In the genomic region with DNA sequence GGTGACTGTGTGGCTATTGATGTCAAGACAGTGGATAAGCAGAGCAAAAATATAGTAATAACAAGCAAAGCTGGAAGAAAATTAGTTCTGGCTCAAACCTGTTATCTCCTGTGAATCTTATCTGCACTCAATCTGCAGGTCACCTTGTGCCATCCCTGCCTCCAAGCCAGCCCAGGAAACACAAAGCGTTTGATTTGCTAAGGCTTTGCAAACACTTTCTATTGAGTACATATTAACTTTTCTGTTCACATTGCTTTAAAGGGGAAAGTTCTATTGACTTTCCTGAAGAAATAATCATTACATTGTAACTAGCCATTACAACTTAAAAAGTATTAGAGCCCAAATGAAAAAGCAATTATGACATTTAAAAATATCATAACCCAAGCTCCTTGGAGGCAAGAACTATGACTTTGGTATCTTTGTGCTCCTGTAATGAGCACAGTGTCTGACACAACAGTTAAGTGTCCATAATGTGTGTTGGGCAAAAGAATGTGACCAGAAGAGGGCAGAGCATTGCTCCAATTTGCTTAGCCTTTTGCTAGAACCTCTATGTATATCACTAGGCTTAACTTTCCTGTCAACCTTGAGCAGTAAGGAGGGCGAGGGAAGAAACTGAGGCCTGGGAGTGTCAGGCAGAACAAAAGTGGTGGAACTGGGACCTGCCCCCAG, we compare ENCODE assay signal across 1 cellular context.
TF ChIP-seq lines count a peak whose summit lies in the region.

No MANE protein-coding gene starts in this region.

TF ChIP-seq in IMR-90, 13 proteins besides CTCF, POLR2A, EP300 and RAD21:
- TF ChIP-seq, protein P1, sequence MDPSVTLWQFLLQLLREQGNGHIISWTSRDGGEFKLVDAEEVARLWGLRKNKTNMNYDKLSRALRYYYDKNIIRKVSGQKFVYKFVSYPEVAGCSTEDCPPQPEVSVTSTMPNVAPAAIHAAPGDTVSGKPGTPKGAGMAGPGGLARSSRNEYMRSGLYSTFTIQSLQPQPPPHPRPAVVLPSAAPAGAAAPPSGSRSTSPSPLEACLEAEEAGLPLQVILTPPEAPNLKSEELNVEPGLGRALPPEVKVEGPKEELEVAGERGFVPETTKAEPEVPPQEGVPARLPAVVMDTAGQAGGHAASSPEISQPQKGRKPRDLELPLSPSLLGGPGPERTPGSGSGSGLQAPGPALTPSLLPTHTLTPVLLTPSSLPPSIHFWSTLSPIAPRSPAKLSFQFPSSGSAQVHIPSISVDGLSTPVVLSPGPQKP (IDR thresholded peaks at IDR 0.05; ENCODE audit: borderline replicate concordance, low read depth, low read length) = no peak
- TF ChIP-seq MXI1 (IDR thresholded peaks at IDR 0.05; ENCODE audit: borderline replicate concordance, low read depth, low read length) = no peak
- TF ChIP-seq CHD1 (IDR thresholded peaks at IDR 0.05; ENCODE audit: low read depth, low read length) = no peak
- TF ChIP-seq FOS (IDR thresholded peaks at IDR 0.05; ENCODE audit: low read depth, low read length) = no peak
- no peak for TF ChIP-seq RCOR1 (IDR thresholded peaks at IDR 0.05; ENCODE audit: insufficient replicate concordance, low read length)
- TF ChIP-seq, protein P2, sequence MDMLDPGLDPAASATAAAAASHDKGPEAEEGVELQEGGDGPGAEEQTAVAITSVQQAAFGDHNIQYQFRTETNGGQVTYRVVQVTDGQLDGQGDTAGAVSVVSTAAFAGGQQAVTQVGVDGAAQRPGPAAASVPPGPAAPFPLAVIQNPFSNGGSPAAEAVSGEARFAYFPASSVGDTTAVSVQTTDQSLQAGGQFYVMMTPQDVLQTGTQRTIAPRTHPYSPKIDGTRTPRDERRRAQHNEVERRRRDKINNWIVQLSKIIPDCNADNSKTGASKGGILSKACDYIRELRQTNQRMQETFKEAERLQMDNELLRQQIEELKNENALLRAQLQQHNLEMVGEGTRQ (IDR thresholded peaks at IDR 0.05; ENCODE audit: low read depth, low read length) = no peak
- TF ChIP-seq MAZ (IDR thresholded peaks at IDR 0.05; ENCODE audit: borderline replicate concordance, low read depth, low read length) = no peak
- TF ChIP-seq MAFK (IDR thresholded peaks at IDR 0.05; ENCODE audit: low read depth, low read length) = no peak
- no peak for TF ChIP-seq SMC3 (IDR thresholded peaks at IDR 0.05; ENCODE audit: low read depth, low read length)
- TF ChIP-seq RFX5 (IDR thresholded peaks at IDR 0.05; ENCODE audit: low read depth, low read length) = no peak
- no peak for TF ChIP-seq NFE2L2 (IDR thresholded peaks at IDR 0.05; ENCODE audit: low read depth, low read length)
- no peak for TF ChIP-seq CEBPB (IDR thresholded peaks at IDR 0.05; ENCODE audit: low read depth, low read length)
- TF ChIP-seq BHLHE40 (IDR thresholded peaks at IDR 0.05; ENCODE audit: low read depth, low read length) = no peak
